28 cellular contexts compared by ENCODE assay signal in genomic region chr7:82128546-82128945, GRCh38.
"Had no signal": no experiment of that assay in that cellular context is flagged by ENCODE, and none has a peak within 500 bp of the region (broad histone marks: within the 10 kb centered on the region; RNA-seq: fewer than 3 reads in every experiment).

No MANE protein-coding gene starts in this region.

- H3K79me2 ChIP-seq: parathyroid adenoma had no signal

- H2AFZ ChIP-seq: neural progenitor cell, parathyroid adenoma had no signal

- H3K36me3 Mint-ChIP-seq: stimulated activated effector memory CD8-positive, alpha-beta T cell treated with anti-CD3 and anti-CD28 coated beads, Interleukin-12 subunit alpha, Interleukin-12 subunit beta, amount 100 ng/mL, for 72 hours; stimulated activated naive B cell treated with anti-CD40 and anti-IgM and Interleukin-4, amounts not matched to agents 10 μg/mL and 1 μg/mL and 100 μg/mL, for 72 hours had no signal

- H3K27me3 ChIP-seq: neural progenitor cell, ovary, right lobe of liver, sigmoid colon, stomach, thyroid gland, tibial nerve, upper lobe of left lung, vagina had no signal

- H3K4me1 Mint-ChIP-seq: natural killer cell; neural progenitor cell; stimulated activated effector memory CD8-positive, alpha-beta T cell treated with anti-CD3 and anti-CD28 coated beads, Interleukin-12 subunit alpha, Interleukin-12 subunit beta, amount 100 ng/mL, for 72 hours; stimulated activated naive B cell treated with anti-CD40 and anti-IgM and Interleukin-4, amounts not matched to agents 10 μg/mL and 1 μg/mL and 100 μg/mL, for 72 hours had no signal

- H3K9ac ChIP-seq: neural progenitor cell, parathyroid adenoma had no signal

- H3K27ac ChIP-seq: neural progenitor cell, ovary, parathyroid adenoma, psoas muscle, right lobe of liver, stomach, thoracic aorta, thyroid gland, tibial nerve, upper lobe of left lung, vagina had no signal

- ATAC-seq: natural killer cell; psoas muscle; right cardiac atrium; right lobe of liver; stimulated activated effector memory CD8-positive, alpha-beta T cell treated with anti-CD3 and anti-CD28 coated beads, Interleukin-12 subunit alpha, Interleukin-12 subunit beta, amount 100 ng/mL, for 72 hours; stimulated activated naive B cell treated with anti-CD40 and anti-IgM and Interleukin-4, amounts not matched to agents 10 μg/mL and 1 μg/mL and 100 μg/mL, for 72 hours had no signal

- H3K27ac Mint-ChIP-seq: natural killer cell; neural progenitor cell; progenitor cell of endocrine pancreas; stimulated activated effector memory CD8-positive, alpha-beta T cell treated with anti-CD3 and anti-CD28 coated beads, Interleukin-12 subunit alpha, Interleukin-12 subunit beta, amount 100 ng/mL, for 72 hours; stimulated activated naive B cell treated with anti-CD40 and anti-IgM and Interleukin-4, amounts not matched to agents 10 μg/mL and 1 μg/mL and 100 μg/mL, for 72 hours; stimulated activated naive CD8-positive, alpha-beta T cell treated with anti-CD3 and anti-CD28 coated beads, Interleukin-15, Interleukin-2, amounts not matched to agents 100 ng/mL and 50 ng/mL, for 24 hours had no signal

- H3K27me3 Mint-ChIP-seq: progenitor cell of endocrine pancreas; stimulated activated naive B cell treated with anti-CD40 and anti-IgM and Interleukin-4, amounts not matched to agents 10 μg/mL and 1 μg/mL and 100 μg/mL, for 72 hours; stimulated activated naive CD8-positive, alpha-beta T cell treated with anti-CD3 and anti-CD28 coated beads, Interleukin-15, Interleukin-2, amounts not matched to agents 100 ng/mL and 50 ng/mL, for 24 hours had no signal

- H3K4me3 ChIP-seq: neural progenitor cell, ovary, psoas muscle, right lobe of liver, sigmoid colon, stomach, thoracic aorta, thyroid gland, tibial nerve, upper lobe of left lung, vagina had no signal

- H3K4me1 ChIP-seq: neural progenitor cell, parathyroid adenoma, right lobe of liver, stomach, thyroid gland, tibial nerve, upper lobe of left lung, vagina had no signal

- DNase-seq: natural killer cell; occipital lobe; ovary; posterior cingulate gyrus; psoas muscle; right cardiac atrium; right lobe of liver; sigmoid colon; small intestine; stimulated activated CD4-positive, alpha-beta T cell treated with anti-CD3 and anti-CD28 coated beads, Interleukin-15, amount 100 ng/mL, for 24 hours; stimulated activated CD4-positive, alpha-beta T cell treated with anti-CD3 and anti-CD28 coated beads, Interleukin-2, amount 100 ng/mL, for 24 hours; stimulated activated CD4-positive, alpha-beta T cell treated with anti-CD3 and anti-CD28 coated beads, Interleukin-2, amount 100 ng/mL, for 48 hours; stimulated activated CD4-positive, alpha-beta T cell treated with anti-CD3 and anti-CD28 coated beads, Interleukin-4, amount 100 ng/mL, for 24 hours; stimulated activated naive B cell treated with anti-CD40 and anti-IgM and Interleukin-4, amounts not matched to agents 10 μg/mL and 1 μg/mL and 100 μg/mL, for 72 hours; stimulated activated naive CD4-positive, alpha-beta T cell treated with Interleukin-2 at 50 U/mL for 16 hours; stomach; thyroid gland; trophoblast cell; upper lobe of left lung had no signal

- H3K4me2 ChIP-seq: neural progenitor cell had no signal

- H3K4me3 Mint-ChIP-seq: natural killer cell; nephron; neural progenitor cell; stimulated activated effector memory CD8-positive, alpha-beta T cell treated with anti-CD3 and anti-CD28 coated beads, Interleukin-12 subunit alpha, Interleukin-12 subunit beta, amount 100 ng/mL, for 72 hours; stimulated activated naive B cell treated with anti-CD40 and anti-IgM and Interleukin-4, amounts not matched to agents 10 μg/mL and 1 μg/mL and 100 μg/mL, for 72 hours; stimulated activated naive CD8-positive, alpha-beta T cell treated with anti-CD3 and anti-CD28 coated beads, Interleukin-15, Interleukin-2, amounts not matched to agents 100 ng/mL and 50 ng/mL, for 24 hours had no signal

- H3K36me3 ChIP-seq: ovary, right lobe of liver, sigmoid colon, stomach, thoracic aorta, thyroid gland, upper lobe of left lung, vagina had no signal

- H3K9me3 ChIP-seq: ovary, right lobe of liver, thoracic aorta, thyroid gland had no signal
